8 cellular contexts compared by ENCODE assay signal in the genomic region with DNA sequence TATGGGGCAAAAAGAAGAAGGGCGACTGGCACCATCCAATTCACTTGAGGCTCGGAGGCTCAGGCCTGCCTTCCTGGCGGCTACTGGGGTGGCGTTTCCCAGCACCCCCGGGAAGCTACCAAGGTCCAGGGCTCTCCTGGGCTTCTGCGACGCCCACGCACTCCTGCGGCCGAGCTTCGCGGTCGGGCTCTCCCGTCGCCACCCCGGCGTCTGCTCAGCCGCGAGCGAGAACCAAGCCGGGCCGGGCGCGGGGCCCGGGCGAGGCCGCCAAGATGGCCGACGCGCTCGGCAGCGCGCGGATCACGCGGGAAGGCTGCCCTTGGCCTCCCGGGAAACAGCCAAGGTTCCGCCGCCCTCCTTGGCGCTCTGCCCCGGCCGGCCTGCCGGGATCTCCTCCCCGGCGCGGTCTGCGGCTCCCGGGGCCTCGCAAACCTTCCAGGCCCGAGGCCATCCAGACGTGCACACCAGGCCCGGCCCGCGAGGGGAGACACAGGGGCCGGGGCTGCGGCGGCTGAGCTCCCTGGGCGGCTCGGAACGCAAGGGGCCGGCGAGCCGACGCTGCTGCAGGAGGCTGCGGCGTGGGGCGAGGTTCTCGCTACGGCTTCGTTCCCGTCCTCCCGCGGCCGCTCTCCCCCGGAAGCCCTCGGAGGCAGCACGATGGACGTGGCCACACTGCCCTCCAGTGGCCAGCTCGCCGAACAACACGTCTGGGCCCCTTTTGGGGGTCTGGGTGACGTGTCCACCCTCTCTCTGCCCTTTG. TPM values are rescaled to one million over a fixed set of nuclear protein-coding genes. Genes with fewer than 3 reads are reported as not detected.
DNase-seq lines count a peak whose midpoint lies in the region; ATAC-seq, FAIRE-seq and TF ChIP-seq lines count a peak whose summit lies in the region.

No MANE protein-coding gene starts in this region.

- FAIRE-seq in D721Med (lab: Jason Lieb, UNC), result no peak

- no peaks in the 10 kb centered on the region for H3K27me3 Mint-ChIP-seq in activated T-cell treated with anti-CD3 and anti-CD28 coated beads, Interleukin-2, amount 50 U/mL, for 24 hours

- peak; percentile 90 for TF ChIP-seq CTCF in D721Med (IDR thresholded peaks at IDR 0.05; ENCODE audit: insufficient read depth, missing control alignments)

- H3K4me1 ChIP-seq in esophagus (ENCODE audit: control insufficient read depth in 2 of 2, insufficient read depth in 2 of 2, low read length in 1 of 2), result peaks cover 8 to 28% of the 10 kb centered on the region in 2 donors
- peaks cover 30 to 31% of the 10 kb centered on the region in 2 donors for H3K4me1 ChIP-seq in muscle layer of duodenum (ENCODE audit: control insufficient read depth in 1 of 2, insufficient read depth in 2 of 2, low read length in 2 of 2)

- WGBS in esophagus, 2 donors, result 1 to 2% methylated on average over 58 to 82 of the region's 82 CpGs

- DNase-seq in D721Med (ENCODE audit: insufficient read length, low spot score) (peak; percentile 98), HuH-7 (ENCODE audit: low spot score) (peak; percentile 91), OCI-M1 (lab: John Stamatoyannopoulos, UW) (peak; percentile 88)
- peak; percentile 96 for DNase-seq in activated T-cell treated with anti-CD3 and anti-CD28 coated beads, Interleukin-2, amount 50 U/mL, for 24 hours
- peak; percentile 82 for DNase-seq in stimulated activated CD8-positive, alpha-beta memory T cell treated with anti-CD3 and anti-CD28 coated beads, Interleukin-7, amount 100 ng/mL, for 24 hours (ENCODE audit: low read depth)

- no peaks in the 10 kb centered on the region for H3K27me3 ChIP-seq in esophagus (ENCODE audit: control insufficient read depth in 1 of 2, insufficient read depth in 2 of 2, low read length in 2 of 2)
- H3K27me3 ChIP-seq in muscle layer of duodenum (ENCODE audit: low read depth, low read length), result no peaks in the 10 kb centered on the region

- peak overlapping the region; percentile 91 to 99 for H3K27ac ChIP-seq in esophagus (ENCODE audit: low read depth in 2 of 2, low read length in 1 of 2)
- peak overlapping the region; percentile 97 for H3K27ac ChIP-seq in muscle layer of duodenum (ENCODE audit: low read length)

- no peaks in the 10 kb centered on the region for H3K9me3 ChIP-seq in esophagus (ENCODE audit: control insufficient read depth in 2 of 2, insufficient read depth in 1 of 2, low read depth in 1 of 2, low read length in 1 of 2)
- H3K9me3 ChIP-seq in muscle layer of duodenum (ENCODE audit: control insufficient read depth in 1 of 2, low read length in 2 of 2), result no peaks in the 10 kb centered on the region

- H3K4me3 Mint-ChIP-seq in activated T-cell treated with anti-CD3 and anti-CD28 coated beads, Interleukin-2, amount 50 U/mL, for 24 hours, result peak overlapping the region; percentile 72

- H3K4me3 ChIP-seq in esophagus (ENCODE audit: low read depth in 1 of 2, low read length in 2 of 2), result peak overlapping the region; percentile 46 to 61
- H3K4me3 ChIP-seq in muscle layer of duodenum (ENCODE audit: low read depth in 1 of 2, low read length in 2 of 2), result peak overlapping the region; percentile 35 to 62

- H3K36me3 ChIP-seq in esophagus (ENCODE audit: control insufficient read depth in 2 of 2, insufficient read depth in 2 of 2, low read length in 1 of 2), result no peaks in the 10 kb centered on the region
- H3K36me3 ChIP-seq in muscle layer of duodenum (ENCODE audit: control insufficient read depth in 1 of 2, insufficient read depth in 2 of 2, low read length in 2 of 2), result no peaks in the 10 kb centered on the region

- peak; percentile 46 for ATAC-seq in GM21423 (IDR thresholded peaks at IDR 0.05; ENCODE audit: unreplicated experiment)

- peak overlapping the region; percentile 94 for H3K27ac Mint-ChIP-seq in activated T-cell treated with anti-CD3 and anti-CD28 coated beads, Interleukin-2, amount 50 U/mL, for 24 hours

- H3K36me3 Mint-ChIP-seq in activated T-cell treated with anti-CD3 and anti-CD28 coated beads, Interleukin-2, amount 50 U/mL, for 24 hours (ENCODE audit: low read depth), result peaks cover 2% of the 10 kb centered on the region

- no peaks in the 10 kb centered on the region for H3K9me3 Mint-ChIP-seq in activated T-cell treated with anti-CD3 and anti-CD28 coated beads, Interleukin-2, amount 50 U/mL, for 24 hours

- peaks cover 85% of the 10 kb centered on the region for H3K4me1 Mint-ChIP-seq in activated T-cell treated with anti-CD3 and anti-CD28 coated beads, Interleukin-2, amount 50 U/mL, for 24 hours (ENCODE audit: low read depth)

RNA-seq across cellular contexts. Expression of gene ZFP36L1, which starts 23.5 kb away (rescaled TPM):
- 10 to 100 TPM; 58.8 to 84.0 TPM for polyA plus RNA-seq in esophagus

Comparison
In these comparisons a context has a peak if more than half of its experiments do, and no peak if none do; other contexts are left out.
1. Peak in every context shown above with its lines: DNase-seq, ATAC-seq, H3K4me3 ChIP-seq and H3K27ac ChIP-seq.